In the genomic region with DNA sequence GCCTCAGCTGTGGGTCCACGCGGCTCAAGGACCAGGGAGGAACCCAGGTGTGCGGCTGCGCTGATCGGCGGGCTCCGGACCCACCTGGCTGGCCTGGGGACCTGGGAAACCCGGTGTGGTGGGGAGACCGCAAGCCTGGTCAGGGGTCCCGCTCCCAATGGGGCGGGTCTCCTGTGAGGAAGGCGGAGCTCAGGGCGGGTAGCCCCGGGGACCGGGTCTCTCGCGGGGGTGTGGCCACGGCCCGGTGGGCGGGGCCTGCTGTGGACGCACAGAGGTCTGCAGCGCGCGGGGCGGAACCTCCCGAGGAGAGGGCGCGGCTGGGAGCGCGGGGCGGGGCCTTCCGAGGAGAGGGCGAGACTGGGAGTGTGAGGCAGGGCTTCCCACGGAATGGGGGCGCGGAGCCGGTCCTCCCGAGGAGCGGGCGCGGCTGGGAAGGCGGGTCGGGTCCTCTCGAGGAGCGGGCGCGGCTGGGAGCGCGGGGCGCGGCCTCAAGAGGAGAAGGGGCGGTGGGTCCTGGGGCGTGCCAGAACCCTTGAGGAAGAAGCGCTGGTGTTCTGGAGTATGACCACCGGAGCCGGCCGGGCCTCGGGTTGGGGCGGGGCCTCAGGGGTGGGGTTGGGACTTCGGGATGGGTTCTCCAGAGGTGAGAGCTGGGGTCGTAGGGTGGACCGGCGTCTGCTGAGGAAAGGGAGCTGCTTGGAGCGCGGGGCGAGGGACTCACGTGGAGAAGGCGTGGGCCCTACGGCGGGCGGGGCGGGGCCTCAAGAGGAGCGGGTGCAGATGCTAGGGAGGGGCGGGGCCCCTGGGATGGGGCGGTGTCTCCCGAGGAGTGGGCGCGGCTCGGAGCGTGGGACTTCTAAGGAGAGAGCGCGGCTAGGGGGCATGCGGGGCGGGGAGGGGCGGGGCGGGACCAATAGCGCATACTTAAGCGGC, we compare ENCODE assay signal across 1 cellular context.
TF ChIP-seq lines count a peak whose summit lies in the region.

No MANE protein-coding gene starts in this region.

TF ChIP-seq in K562, 482 proteins besides CTCF, POLR2A, EP300 and RAD21 (continued from another document and continues in another):
- TF ChIP-seq TEAD1 (CRISPR knock-in tag; IDR thresholded peaks at IDR 0.05) = peak in 1 of 2 experiments; percentile 78; a peak in 2 of 4 replicates
- no peak for TF ChIP-seq ZC3H8 (IDR thresholded peaks at IDR 0.05)
- TF ChIP-seq SIX5 (IDR thresholded peaks at IDR 0.05; ENCODE audit: borderline replicate concordance in 1 of 2, insufficient read depth in 1 of 2, low read depth in 1 of 2, low read length in 2 of 2) = 0 out of 4 replicates have a peak, but pooled peaks of 1 of the 2 experiments have one; percentile 3
- no peak; the same call in 1 of the 2 replicates for TF ChIP-seq MYC (IDR thresholded peaks at IDR 0.05; ENCODE audit: low read depth, low read length)
- no peak for TF ChIP-seq MYC (CRISPR knock-in tag; IDR thresholded peaks at IDR 0.05; ENCODE audit: borderline replicate concordance, low read depth)
- TF ChIP-seq MNT (conservative IDR thresholded peaks at IDR 0.05) = peak in 1 of 2 experiments; percentile 98; a peak in 2 of 4 replicates
- TF ChIP-seq MAFF (IDR thresholded peaks at IDR 0.05; ENCODE audit: low read length) = no peak
- no peak for TF ChIP-seq SLC30A9 (CRISPR knock-in tag; IDR thresholded peaks at IDR 0.05)
- peak; percentile 85 for TF ChIP-seq VEZF1 (CRISPR knock-in tag; IDR thresholded peaks at IDR 0.05)
- peak; percentile 87 for TF ChIP-seq CXXC5 (CRISPR knock-in tag; IDR thresholded peaks at IDR 0.05)
- peak in 1 of 2 experiments; percentile 27; a peak in 1 of 4 replicates for TF ChIP-seq RCOR1 (IDR thresholded peaks at IDR 0.05; ENCODE audit: borderline replicate concordance in 1 of 2, low read depth in 2 of 2, low read length in 2 of 2)
- TF ChIP-seq XRCC5 (IDR thresholded peaks at IDR 0.05; ENCODE audit: low read depth, low read length) = peak; percentile 91
- no peak for TF ChIP-seq TFAM (CRISPR knock-in tag; conservative IDR thresholded peaks at IDR 0.05)
- TF ChIP-seq KDM1A (IDR thresholded peaks at IDR 0.05) = no peak
- peak; percentile 21; the same call in 1 of the 2 replicates for TF ChIP-seq SMC3 (conservative IDR thresholded peaks at IDR 0.05; ENCODE audit: insufficient read depth, low read depth, low read length)
- TF ChIP-seq ZNF124 (CRISPR knock-in tag; IDR thresholded peaks at IDR 0.05) = 0 out of 2 replicates have a peak, but pooled peaks have one; percentile 3
- TF ChIP-seq IRF2 (CRISPR knock-in tag; IDR thresholded peaks at IDR 0.05) = no peak
- no peak for TF ChIP-seq FUS (optimal IDR thresholded peaks at IDR 0.05; ENCODE audit: low read depth, low read length)
- peak; percentile 89; the same call in 1 of the 2 replicates for TF ChIP-seq ERF (CRISPR knock-in tag; IDR thresholded peaks at IDR 0.05)
- no peak for TF ChIP-seq SP2 (IDR thresholded peaks at IDR 0.05; ENCODE audit: extremely low read depth, low read depth, low read length, poor library complexity, severe bottlenecking)
- no peak for TF ChIP-seq NFXL1 (CRISPR knock-in tag; IDR thresholded peaks at IDR 0.05)
- TF ChIP-seq, protein P1, sequence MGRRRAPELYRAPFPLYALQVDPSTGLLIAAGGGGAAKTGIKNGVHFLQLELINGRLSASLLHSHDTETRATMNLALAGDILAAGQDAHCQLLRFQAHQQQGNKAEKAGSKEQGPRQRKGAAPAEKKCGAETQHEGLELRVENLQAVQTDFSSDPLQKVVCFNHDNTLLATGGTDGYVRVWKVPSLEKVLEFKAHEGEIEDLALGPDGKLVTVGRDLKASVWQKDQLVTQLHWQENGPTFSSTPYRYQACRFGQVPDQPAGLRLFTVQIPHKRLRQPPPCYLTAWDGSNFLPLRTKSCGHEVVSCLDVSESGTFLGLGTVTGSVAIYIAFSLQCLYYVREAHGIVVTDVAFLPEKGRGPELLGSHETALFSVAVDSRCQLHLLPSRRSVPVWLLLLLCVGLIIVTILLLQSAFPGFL (CRISPR knock-in tag; IDR thresholded peaks at IDR 0.05) = no peak
- TF ChIP-seq ZFP1 (CRISPR knock-in tag; IDR thresholded peaks at IDR 0.05) = no peak
- TF ChIP-seq ZNF740 (CRISPR knock-in tag; IDR thresholded peaks at IDR 0.05) = no peak; the same call in 1 of the 2 replicates
- no peak for TF ChIP-seq ZNF740 (tag; IDR thresholded peaks at IDR 0.05)
- peak; percentile 47; the same call in 1 of the 2 replicates for TF ChIP-seq NR2C2 (CRISPR knock-in tag; IDR thresholded peaks at IDR 0.05)
- no peak for TF ChIP-seq NR2C2 (tag; IDR thresholded peaks at IDR 0.05)
- peak; percentile 90; the same call in 1 of the 2 replicates for TF ChIP-seq THAP12 (CRISPR knock-in tag; IDR thresholded peaks at IDR 0.05)
- TF ChIP-seq NR3C1 (CRISPR knock-in tag; IDR thresholded peaks at IDR 0.05) = peak; percentile 65; the same call in 1 of the 2 replicates
- peak; percentile 3; the same call in 1 of the 2 replicates for TF ChIP-seq HCFC1 (IDR thresholded peaks at IDR 0.05; ENCODE audit: low read depth, low read length)
- TF ChIP-seq PTTG1 (tag; IDR thresholded peaks at IDR 0.05; ENCODE audit: low read depth) = no peak
- no peak for TF ChIP-seq PTRF (tag; IDR thresholded peaks at IDR 0.05)
- TF ChIP-seq NCOA2 (IDR thresholded peaks at IDR 0.05; ENCODE audit: partially characterized antibody in 2 of 2) = no peak
- TF ChIP-seq BRF1 (IDR thresholded peaks at IDR 0.05; ENCODE audit: borderline replicate concordance, extremely low read depth, insufficient read length) = no peak
- TF ChIP-seq PHB2 (IDR thresholded peaks at IDR 0.05; ENCODE audit: low read depth) = no peak
- no peak for TF ChIP-seq ZNF551 (CRISPR knock-in tag; IDR thresholded peaks at IDR 0.05)
- TF ChIP-seq, protein P2, sequence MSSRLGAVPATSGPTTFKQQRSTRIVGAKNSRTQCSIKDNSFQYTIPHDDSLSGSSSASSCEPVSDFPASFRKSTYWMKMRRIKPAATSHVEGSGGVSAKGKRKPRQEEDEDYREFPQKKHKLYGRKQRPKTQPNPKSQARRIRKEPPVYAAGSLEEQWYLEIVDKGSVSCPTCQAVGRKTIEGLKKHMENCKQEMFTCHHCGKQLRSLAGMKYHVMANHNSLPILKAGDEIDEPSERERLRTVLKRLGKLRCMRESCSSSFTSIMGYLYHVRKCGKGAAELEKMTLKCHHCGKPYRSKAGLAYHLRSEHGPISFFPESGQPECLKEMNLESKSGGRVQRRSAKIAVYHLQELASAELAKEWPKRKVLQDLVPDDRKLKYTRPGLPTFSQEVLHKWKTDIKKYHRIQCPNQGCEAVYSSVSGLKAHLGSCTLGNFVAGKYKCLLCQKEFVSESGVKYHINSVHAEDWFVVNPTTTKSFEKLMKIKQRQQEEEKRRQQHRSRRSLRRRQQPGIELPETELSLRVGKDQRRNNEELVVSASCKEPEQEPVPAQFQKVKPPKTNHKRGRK (tag; IDR thresholded peaks at IDR 0.05) = no peak
- TF ChIP-seq, protein P3, sequence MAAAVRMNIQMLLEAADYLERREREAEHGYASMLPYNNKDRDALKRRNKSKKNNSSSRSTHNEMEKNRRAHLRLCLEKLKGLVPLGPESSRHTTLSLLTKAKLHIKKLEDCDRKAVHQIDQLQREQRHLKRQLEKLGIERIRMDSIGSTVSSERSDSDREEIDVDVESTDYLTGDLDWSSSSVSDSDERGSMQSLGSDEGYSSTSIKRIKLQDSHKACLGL (CRISPR knock-in tag; IDR thresholded peaks at IDR 0.05; ENCODE audit: borderline replicate concordance, poor library complexity, severe bottlenecking) = peak; percentile 60
- no peak for TF ChIP-seq SNIP1 (IDR thresholded peaks at IDR 0.05; ENCODE audit: low read depth)
- peak; percentile 89 for TF ChIP-seq CHD4 (IDR thresholded peaks at IDR 0.05; ENCODE audit: insufficient read depth, insufficient replicate concordance, low read depth, low read length, poor library complexity, severe bottlenecking)
- TF ChIP-seq ZNF707 (CRISPR knock-in tag; conservative IDR thresholded peaks at IDR 0.05) = no peak
- TF ChIP-seq RBM39 (optimal IDR thresholded peaks at IDR 0.05; ENCODE audit: low read depth, low read length) = no peak
- TF ChIP-seq HNRNPK (IDR thresholded peaks at IDR 0.05; ENCODE audit: low read depth, low read length, poor library complexity, severe bottlenecking) = peak; percentile 43
- TF ChIP-seq RB1 (IDR thresholded peaks at IDR 0.05; ENCODE audit: low read depth) = peak; percentile 96
- TF ChIP-seq FOXP1 (CRISPR knock-in tag; IDR thresholded peaks at IDR 0.05) = no peak
- no peak for TF ChIP-seq CHD1 (IDR thresholded peaks at IDR 0.05; ENCODE audit: low read length)
- no peak; the same call in 1 of the 2 replicates for TF ChIP-seq PHF21A (IDR thresholded peaks at IDR 0.05; ENCODE audit: borderline replicate concordance, low read depth)
- TF ChIP-seq GABPB1 (CRISPR knock-in tag; IDR thresholded peaks at IDR 0.05) = peak; percentile 81
- peak; percentile 46 for TF ChIP-seq ZFX (CRISPR knock-in tag; IDR thresholded peaks at IDR 0.05)
- 0 out of 2 replicates have a peak, but pooled peaks have one; percentile 38 for TF ChIP-seq SUPT5H (IDR thresholded peaks at IDR 0.05)
- no peak for TF ChIP-seq POLR2B (IDR thresholded peaks at IDR 0.05; ENCODE audit: low read depth, partially characterized antibody)
- TF ChIP-seq ZFP36 (IDR thresholded peaks at IDR 0.05; ENCODE audit: low read depth, low read length, partially characterized antibody) = peak; percentile 48
- peak; percentile 86 to 88 for TF ChIP-seq MAZ (CRISPR knock-in tag; conservative IDR thresholded peaks at IDR 0.05 in 1 of 2, IDR thresholded peaks at IDR 0.05 in 1 of 2)
- TF ChIP-seq ZNF3 (CRISPR knock-in tag; IDR thresholded peaks at IDR 0.05) = no peak
- TF ChIP-seq LEF1 (IDR thresholded peaks at IDR 0.05) = no peak
- TF ChIP-seq CC2D1A (IDR thresholded peaks at IDR 0.05) = no peak
- peak in 1 of 3 experiments; percentile 21; a peak in 2 of 6 replicates for TF ChIP-seq ZBTB11 (CRISPR knock-in tag; IDR thresholded peaks at IDR 0.05)
